ENCODE assay signal across 17 cellular contexts in the genomic region with DNA sequence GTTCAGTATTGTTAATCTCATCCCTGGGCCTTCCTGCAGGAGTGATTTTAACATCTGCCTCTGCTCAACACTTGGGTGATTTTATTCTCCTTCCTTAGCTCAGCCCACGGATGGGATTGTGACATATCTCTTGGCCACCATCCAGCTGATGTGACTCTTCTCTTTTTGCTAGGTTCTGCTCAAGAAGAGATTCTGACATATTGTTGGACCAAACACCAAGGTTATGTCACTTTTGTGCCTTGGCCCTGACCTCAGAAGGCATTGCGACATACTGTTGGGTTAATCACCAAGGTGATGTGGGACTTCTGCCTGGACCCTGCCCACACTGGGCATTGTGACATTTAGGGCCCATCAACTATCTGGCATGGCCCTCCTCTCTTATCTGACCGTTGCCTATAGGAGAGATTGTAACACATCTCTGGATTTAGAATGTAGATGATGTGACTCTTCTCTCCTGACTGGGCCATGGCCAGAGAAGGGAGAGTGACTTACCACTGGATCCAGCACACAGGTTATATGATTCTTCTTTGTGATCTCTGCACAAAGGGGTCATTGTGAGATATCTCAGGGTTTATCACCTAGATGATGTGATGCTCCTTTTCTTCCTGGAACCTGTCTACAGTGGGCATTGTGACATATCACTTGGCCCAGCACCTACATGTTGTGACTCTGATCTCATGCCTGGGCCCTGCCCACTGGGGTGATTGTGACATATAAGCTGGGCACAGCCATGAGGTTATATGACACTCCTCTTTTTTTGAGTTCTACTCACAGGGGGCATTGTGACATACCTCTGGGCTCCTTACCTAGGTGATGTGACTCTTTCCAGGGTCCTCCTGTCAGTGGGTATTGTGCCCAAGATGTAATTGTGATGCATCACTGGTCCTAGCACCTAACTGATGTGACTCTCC.
DNase-seq lines count a peak whose midpoint lies in the region; TF ChIP-seq lines count a peak whose summit lies in the region.
"Had no signal": no experiment of that assay in that cellular context is flagged by ENCODE, and none has a peak within 500 bp of the region (broad histone marks: within the 10 kb centered on the region; RNA-seq: fewer than 3 reads in every experiment).

No MANE protein-coding gene starts in this region.

- H3K27me3 ChIP-seq in left ventricle myocardium inferior (ENCODE audit: low read depth) (no peaks in the 10 kb centered on the region), trophoblast cell (ENCODE audit: insufficient read depth, low read length) (no peaks in the 10 kb centered on the region)
- H3K27me3 ChIP-seq: thyroid gland had no signal

- H3K4me1 ChIP-seq in left ventricle myocardium inferior (peaks cover 11% of the 10 kb centered on the region), trophoblast cell (ENCODE audit: control insufficient read depth in 1 of 2, insufficient read depth in 2 of 2, low read length in 2 of 2) (peaks cover 4% of the 10 kb centered on the region in 2 experiments)
- H3K4me1 ChIP-seq: thyroid gland had no signal

- TF ChIP-seq CTCF in left ventricle myocardium inferior (IDR thresholded peaks at IDR 0.05; ENCODE audit: borderline replicate concordance) (no peak), glutamatergic neuron (IDR thresholded peaks at IDR 0.05; ENCODE audit: partially characterized antibody, unreplicated experiment) (no peak)

- H3K9ac ChIP-seq in trophoblast cell (ENCODE audit: low read length) = no peak overlapping the region
- H3K9ac ChIP-seq: SK-N-SH had no signal

- no peaks in the 10 kb centered on the region for H3K79me2 ChIP-seq in trophoblast cell (ENCODE audit: control insufficient read depth, insufficient read depth, low read length, poor library complexity)

- H4K8ac ChIP-seq in trophoblast cell (ENCODE audit: low read depth, low read length) = no peak overlapping the region

- H3K9me3 ChIP-seq in left ventricle myocardium inferior (replicated peaks) (no peaks in the 10 kb centered on the region), trophoblast cell (ENCODE audit: insufficient read depth, low read depth, low read length) (no peaks in the 10 kb centered on the region)
- H3K9me3 ChIP-seq: SK-N-SH, thyroid gland had no signal

- H3K18ac ChIP-seq in trophoblast cell (ENCODE audit: low read length) = no peak overlapping the region

- peaks cover 2% of the 10 kb centered on the region for H3K27me3 Mint-ChIP-seq in glutamatergic neuron (ENCODE audit: unreplicated experiment)

- no peak overlapping the region for H3K4me2 ChIP-seq in trophoblast cell (ENCODE audit: low read length)
- H3K4me2 ChIP-seq: GM23338, SK-N-SH had no signal

- no peak overlapping the region for H4K12ac ChIP-seq in trophoblast cell (ENCODE audit: low read depth, low read length)

- peaks cover 7% of the 10 kb centered on the region for H3K36me3 Mint-ChIP-seq in glutamatergic neuron (ENCODE audit: unreplicated experiment)

- no peak overlapping the region for H3K4me3 Mint-ChIP-seq in glutamatergic neuron (ENCODE audit: unreplicated experiment)
- H3K4me3 Mint-ChIP-seq: GM23338 had no signal

- H3K9me3 Mint-ChIP-seq in glutamatergic neuron (ENCODE audit: unreplicated experiment) = no peaks in the 10 kb centered on the region

- peak; percentile 94 for DNase-seq in GF-D8 (lab: John Stamatoyannopoulos, UW)
- DNase-seq in SKM-1 treated with dmso at 0.1 percent for 144 hours (lab: John Stamatoyannopoulos, UW; ENCODE audit: unreplicated experiment) = peak; percentile 88
- DNase-seq in left ventricle myocardium inferior = peak; percentile 36
- peak in 1 of 2 donors; percentile 17 for DNase-seq in trophoblast cell
- DNase-seq in glutamatergic neuron = no peak
- DNase-seq in RPMI8226 = no peak
- no peak for DNase-seq in NCI-H128 (lab: John Stamatoyannopoulos, UW; ENCODE audit: unreplicated experiment)
- DNase-seq in cerebellar nuclear complex (lab: John Stamatoyannopoulos, UW) = no peak
- DNase-seq: DMS 273 treated with DMSO at 0.1 percent for 48 hours; NCI-H1436; NCI-H446 treated with DMSO at 0.1 percent for 48 hours; right cardiac atrium; SK-N-SH; stimulated activated CD4-positive, alpha-beta T cell treated with anti-CD3 and anti-CD28 coated beads, Interleukin-2, amount 100 ng/mL, for 24 hours; thyroid gland; WERI-Rb-1 had no signal

- H3K4me1 Mint-ChIP-seq in glutamatergic neuron (ENCODE audit: low read depth, unreplicated experiment) = no peaks in the 10 kb centered on the region

- H2BK12ac ChIP-seq in trophoblast cell (ENCODE audit: low read length) = no peak overlapping the region

- no peak overlapping the region for H2BK5ac ChIP-seq in trophoblast cell (ENCODE audit: low read depth, low read length, poor library complexity)

- H3K14ac ChIP-seq in trophoblast cell (ENCODE audit: low read length) = no peak overlapping the region

- H3K79me1 ChIP-seq in trophoblast cell (ENCODE audit: low read length) = no peaks in the 10 kb centered on the region

- no CpG with 5 or more reads among the region's 3 CpGs for WGBS in trophoblast cell (ENCODE audit: extremely low coverage, insufficient coverage, insufficient read length)

- peak overlapping the region; percentile 17 for H3K23ac ChIP-seq in trophoblast cell (ENCODE audit: low read length)

- no peak overlapping the region for H3K27ac Mint-ChIP-seq in glutamatergic neuron (ENCODE audit: unreplicated experiment)
- H3K27ac Mint-ChIP-seq: GM23338 had no signal

- H3K27ac ChIP-seq in left ventricle myocardium inferior (replicated peaks) = peak overlapping the region; percentile 4
- no peak overlapping the region for H3K27ac ChIP-seq in trophoblast cell (ENCODE audit: low read depth, low read length)
- H3K27ac ChIP-seq: thyroid gland, WERI-Rb-1 had no signal

- intact Hi-C loops in left ventricle myocardium inferior (cut with micrococcal nuclease) = no loop called here

- H2AK5ac ChIP-seq in trophoblast cell (ENCODE audit: low read length) = no peak overlapping the region

- H3K36me3 ChIP-seq in left ventricle myocardium inferior (peaks cover 4% of the 10 kb centered on the region), trophoblast cell (ENCODE audit: control insufficient read depth in 1 of 2, insufficient read depth in 2 of 2, low read length in 2 of 2) (no peaks in the 10 kb centered on the region)
- H3K36me3 ChIP-seq: thyroid gland, WERI-Rb-1 had no signal

- H3K4ac ChIP-seq in trophoblast cell (ENCODE audit: low read depth, low read length) = no peak overlapping the region

- H2AFZ ChIP-seq in trophoblast cell (ENCODE audit: insufficient read depth, low read length, poor library complexity) = no peak overlapping the region
- H2AFZ ChIP-seq: GM23338 had no signal

- no peak overlapping the region for H4K91ac ChIP-seq in trophoblast cell (ENCODE audit: low read depth, low read length)

- no peak overlapping the region for H2BK120ac ChIP-seq in trophoblast cell (ENCODE audit: insufficient read depth, low read length, poor library complexity)

- no peak overlapping the region for H3K4me3 ChIP-seq in left ventricle myocardium inferior
- H3K4me3 ChIP-seq in trophoblast cell (ENCODE audit: low read depth, low read length) = no peak overlapping the region
- H3K4me3 ChIP-seq: GM23338, thyroid gland had no signal

Comparison
In these comparisons a context has a peak if more than half of its experiments do, and no peak if none do; other contexts are left out.
1. DNase-seq: peak in GF-D8 (single experiment), SKM-1 treated with dmso at 0.1 percent for 144 hours (single experiment) and left ventricle myocardium inferior (single experiment); none in glutamatergic neuron (single experiment), RPMI8226 (single experiment), NCI-H128 (single experiment) and cerebellar nuclear complex (0 of 2).